8 cellular contexts compared by ENCODE assay signal in genomic region chr19:39533003-39533512, GRCh38. TPM values are rescaled to one million over a fixed set of nuclear protein-coding genes. Genes with fewer than 3 reads are reported as not detected.
DNase-seq lines count a peak whose midpoint lies in the region; ATAC-seq and TF ChIP-seq lines count a peak whose summit lies in the region.

No MANE protein-coding gene starts in this region.

- TF ChIP-seq POLR2A in ovary (IDR thresholded peaks at IDR 0.05): no peak

- DNase-seq in mammary epithelial cell: no peak
- no peak for DNase-seq in ovary
- no peak for DNase-seq in NCI-H187 (lab: John Stamatoyannopoulos, UW)
- no peak for DNase-seq in NCI-H1694 (lab: John Stamatoyannopoulos, UW)
- no peak for DNase-seq in NCI-H2029 treated with DMSO at 0.1 percent for 48 hours (lab: John Stamatoyannopoulos, UW)
- no peak for DNase-seq in pons (ENCODE audit: low spot score)

- dilution Hi-C loops in mammary epithelial cell (cut with HindIII; ENCODE audit: low sequenced_read_pairs): loop anchor here (10.0 kb wide), 2 partner anchors 58 to 278 kb away; no protein-coding TSS in a partner anchor

- no peak for TF ChIP-seq EP300 in ovary (IDR thresholded peaks at IDR 0.05)

- no peaks in the 10 kb centered on the region for H3K9me3 ChIP-seq in mammary epithelial cell (replicated peaks; ENCODE audit: insufficient read depth, low read length)
- no peaks in the 10 kb centered on the region for H3K9me3 ChIP-seq in ovary

- no peaks in the 10 kb centered on the region for H3K27me3 ChIP-seq in mammary epithelial cell (ENCODE audit: insufficient read depth, low read length)
- no peaks in the 10 kb centered on the region for H3K27me3 ChIP-seq in ovary

- WGBS in mammary epithelial cell (ENCODE audit: low coverage, missing lambda C conversion rate): 29% methylated on average over 7 of the region's 12 CpGs
- 15 to 19% (median 17%) methylated on average over 12 of the region's 12 CpGs for WGBS in ovary, 3 donors

- H3K9ac ChIP-seq in mammary epithelial cell (ENCODE audit: insufficient read depth, low read length): no peak overlapping the region

- no peak overlapping the region for H3K27ac ChIP-seq in mammary epithelial cell (ENCODE audit: insufficient read depth, low read depth, low read length)
- H3K27ac ChIP-seq in ovary: no peak overlapping the region

- in situ Hi-C loops in mammary epithelial cell (cut with MboI; ENCODE audit: low sequenced_read_pairs in 2 of 2): loop anchor here (5.0 kb wide), 2 partner anchors 86 to 91 kb away; partner anchors contain the start of gene SUPT5H (in 1 of the 2)

- H3K36me3 ChIP-seq in mammary epithelial cell (ENCODE audit: insufficient read depth, low read length) (no peaks in the 10 kb centered on the region), ovary (no peaks in the 10 kb centered on the region)

- CTCF ChIA-PET in mammary epithelial cell (lab: Charles Lee; ENCODE audit: low non-redundant PET): interaction anchor here (1.1 kb wide), 2 partner anchors 59 to 93 kb away, joined by 4 to 7 read pairs; no protein-coding TSS in a partner anchor

- TF ChIP-seq CTCF in mammary epithelial cell (conservative IDR thresholded peaks at IDR 0.05 in 1 of 2, IDR thresholded peaks at IDR 0.05 in 1 of 2; ENCODE audit: extremely low read depth in 1 of 2, insufficient read depth in 1 of 2, low read depth in 1 of 2, low read length in 2 of 2): no peak
- no peak for TF ChIP-seq CTCF in ovary (IDR thresholded peaks at IDR 0.05)

- no TSS peak for BruUV-seq in mammary epithelial cell (replicated peaks; lab: Mats Ljungman, UMichigan)

- H3K79me2 ChIP-seq in mammary epithelial cell (ENCODE audit: insufficient read depth, low read length): peaks cover 31% of the 10 kb centered on the region

- H2AFZ ChIP-seq in mammary epithelial cell (ENCODE audit: low read depth, low read length): no peak overlapping the region

- ATAC-seq in GM18520 (IDR thresholded peaks at IDR 0.05; ENCODE audit: unreplicated experiment) (peak; percentile 6), HG03571 (IDR thresholded peaks at IDR 0.05; ENCODE audit: unreplicated experiment) (peak; percentile 7)

- intact Hi-C loops in mammary epithelial cell (cut with micrococcal nuclease): loop anchor here (2.0 to 5.0 kb wide), 3 partner anchors 26 to 191 kb away; partner anchors contain the start of gene SAMD4B
- intact Hi-C loops in ovary (cut with DNase I): loop anchor here (5.0 to 10.0 kb wide), 7 partner anchors 58 to 418 kb away; partner anchors contain the start of genes SUPT5H (in 2 of the 4), MED29 (in 1 of the 4), PAF1 (in 1 of the 4) and SAMD4B (in 1 of the 4)

- peak overlapping the region; percentile 13 for H3K4me2 ChIP-seq in mammary epithelial cell (ENCODE audit: insufficient read depth, low read depth, low read length)

- H3K4me1 ChIP-seq in mammary epithelial cell (ENCODE audit: insufficient read depth, low read length): peaks cover 7% of the 10 kb centered on the region
- peaks cover 1% of the 10 kb centered on the region for H3K4me1 ChIP-seq in ovary (ENCODE audit: insufficient read depth)

- no peaks in the 10 kb centered on the region for H4K20me1 ChIP-seq in mammary epithelial cell (ENCODE audit: insufficient read depth, low read length)

- no peak overlapping the region for H3K4me3 ChIP-seq in mammary epithelial cell (replicated peaks in 1 of 3; ENCODE audit: insufficient read depth in 1 of 3, low read depth in 2 of 3, low read length in 3 of 3)
- H3K4me3 ChIP-seq in ovary: peak overlapping the region; percentile 95

RNA-seq across cellular contexts. Expression of gene EID2B, which starts 0.4 kb away (rescaled TPM):
- total RNA-seq in mammary epithelial cell (1 to 10 TPM; 2.5 to 3.3 TPM), ovary (1 to 10 TPM; 3.1 to 7.0 (median 6.2) TPM)
- polyA plus RNA-seq in mammary epithelial cell (4.3 TPM), ovary (1 to 10 TPM; 2.3 to 7.5 TPM)
- 1.4 TPM for polyA minus RNA-seq in mammary epithelial cell

RNA-seq across cellular contexts. Expression of gene EID2, which starts 6.9 kb away (rescaled TPM):
- total RNA-seq in mammary epithelial cell (10 to 100 TPM in 1 of 2 donors, 1 to 10 TPM in 1; 9.7 to 15.0 TPM), ovary (10 to 100 TPM in 5 of 7 donors, 1 to 10 TPM in 2; 6.9 to 17.0 (median 13.1) TPM)
- polyA plus RNA-seq in mammary epithelial cell (6.7 TPM), ovary (10 to 100 TPM; 10.5 to 13.5 TPM)
- 1.4 TPM for polyA minus RNA-seq in mammary epithelial cell

RNA-seq across cellular contexts. Expression of gene SELENOV, which starts 18.1 kb away (rescaled TPM):
- total RNA-seq in mammary epithelial cell (not detected), ovary (under 1 TPM in 1 of 7 donors, not detected in 6; 0.27 TPM)
- polyA plus RNA-seq in mammary epithelial cell (not detected), ovary (under 1 TPM in 1 of 2 donors, not detected in 1; 0.39 TPM)
- not detected for polyA minus RNA-seq in mammary epithelial cell

RNA-seq across cellular contexts. Expression of gene DLL3, which starts 34.3 kb away (rescaled TPM):
- total RNA-seq in mammary epithelial cell (1 to 10 TPM in 1 of 2 donors, under 1 TPM in 1; 0.33 to 1.9 TPM), ovary (under 1 TPM in 3 of 7 donors, not detected in 4; 0.10 to 0.33 (median 0.24) TPM)
- polyA plus RNA-seq in mammary epithelial cell (1.9 TPM), ovary (under 1 TPM; 0.10 to 0.22 TPM)
- polyA minus RNA-seq in mammary epithelial cell: not detected

RNA-seq across cellular contexts. Expression of gene TIMM50, which starts 52.4 kb away (rescaled TPM):
- total RNA-seq in mammary epithelial cell: 10 to 100 TPM; 36.0 to 96.0 TPM
- polyA plus RNA-seq in mammary epithelial cell: 75.8 TPM
- 138 TPM for polyA minus RNA-seq in mammary epithelial cell
- total RNA-seq in ovary: 10 to 100 TPM; 31.5 to 59.9 (median 51.4) TPM
- polyA plus RNA-seq in ovary: 10 to 100 TPM; 41.2 to 48.3 TPM
